ENCODE assay signal across 25 cellular contexts in the genomic region with DNA sequence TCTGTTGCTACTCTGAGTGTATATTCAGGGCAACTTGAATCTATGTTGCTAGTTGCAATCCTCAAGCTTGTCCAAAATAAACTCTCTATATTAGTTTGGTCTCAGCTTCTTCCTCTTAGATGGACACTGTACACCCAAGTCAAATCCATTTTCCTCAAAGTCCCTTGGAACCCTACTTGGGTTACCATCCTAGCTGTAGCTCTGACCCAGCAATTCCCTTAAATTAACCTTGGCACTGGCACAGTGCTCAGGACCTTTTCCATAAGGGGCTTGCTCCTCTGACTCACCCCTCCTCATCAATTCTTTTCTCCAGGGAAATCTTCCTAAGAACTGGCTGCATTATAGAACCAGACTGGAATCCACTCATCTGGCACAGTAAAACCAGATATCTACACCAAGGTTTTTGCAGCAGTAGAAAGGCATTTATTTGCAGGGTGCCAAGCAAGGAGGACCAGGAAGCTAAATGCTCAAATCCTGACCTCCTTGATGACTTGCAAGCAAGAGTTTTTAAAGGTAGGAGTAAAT.
"Had no signal": no experiment of that assay in that cellular context is flagged by ENCODE, and none has a peak within 500 bp of the region (broad histone marks: within the 10 kb centered on the region; RNA-seq: fewer than 3 reads in every experiment).

No MANE protein-coding gene starts in this region.

- H3K27me3 Mint-ChIP-seq: progenitor cell of endocrine pancreas had no signal

- H3K27ac Mint-ChIP-seq: activated B cell treated with CpG ODN at 0.5 μM for 24 hours; activated CD4-positive, alpha-beta memory T cell treated with anti-CD3 and anti-CD28 coated beads for 36 hours; activated naive CD4-positive, alpha-beta T cell treated with anti-CD3 and anti-CD28 coated beads, Interleukin-2, amount 50 U/mL, for 72 hours; activated T-helper 1 cell treated with anti-CD3 and anti-CD28 coated beads, Interleukin-12 subunit alpha, Interleukin-12 subunit beta, Interleukin-2, Interleukin-4 antibody, amounts not matched to agents 30 ng/mL and 10 ng/mL and 1 ng/mL, durations not matched to agents 14 hours and 24 hours and 36 hours; immature natural killer cell; naive B cell; progenitor cell of endocrine pancreas; T-cell had no signal

- H3K9me3 ChIP-seq: heart right ventricle, left ventricle myocardium inferior, mucosa of descending colon had no signal

- H3K27me3 ChIP-seq: brain microvascular endothelial cell, heart right ventricle had no signal

- H3K27ac ChIP-seq: coronary artery, heart right ventricle, left ventricle myocardium inferior had no signal

- H3K36me3 ChIP-seq: brain microvascular endothelial cell, heart right ventricle, left ventricle myocardium inferior had no signal

- H3K36me3 Mint-ChIP-seq: activated CD4-positive, alpha-beta memory T cell treated with anti-CD3 and anti-CD28 coated beads for 36 hours; activated naive CD4-positive, alpha-beta T cell treated with anti-CD3 and anti-CD28 coated beads, Interleukin-2, amount 50 U/mL, for 72 hours; immature natural killer cell; naive B cell; T-cell had no signal

- H3K4me3 ChIP-seq: coronary artery, heart right ventricle, left ventricle myocardium inferior, mucosa of descending colon had no signal

- DNase-seq: activated B cell treated with CpG ODN at 0.5 μM for 24 hours; activated CD4-positive, alpha-beta memory T cell treated with anti-CD3 and anti-CD28 coated beads for 36 hours; activated CD4-positive, alpha-beta T cell treated with anti-CD3 and anti-CD28 coated beads for 4 hours; activated gamma-delta T cell treated with Interleukin-2 at 50 U/mL for 16 hours; activated T-cell treated with anti-CD3 and anti-CD28 coated beads for 4 hours; erythroblast; foreskin melanocyte; heart right ventricle; immature natural killer cell; kidney glomerular epithelial cell; left ventricle myocardium inferior; mucosa of descending colon; naive B cell; stimulated activated CD4-positive, alpha-beta T cell treated with anti-CD3 and anti-CD28 coated beads, Interleukin-12 subunit alpha, Interleukin-12 subunit beta, amount 100 ng/mL, for 4 hours; stimulated activated CD4-positive, alpha-beta T cell treated with anti-CD3 and anti-CD28 coated beads, Interleukin-1b, Interleukin-23, amount 100 ng/mL, for 48 hours; stimulated activated naive CD8-positive, alpha-beta T cell treated with anti-CD3 and anti-CD28 coated beads, Interleukin-15, Interleukin-2, amounts not matched to agents 100 U/mL and 50 U/mL, for 24 hours; T-cell; trophoblast cell had no signal

- H3K4me3 Mint-ChIP-seq: activated B cell treated with CpG ODN at 0.5 μM for 24 hours; activated CD4-positive, alpha-beta memory T cell treated with anti-CD3 and anti-CD28 coated beads for 36 hours; activated T-helper 1 cell treated with anti-CD3 and anti-CD28 coated beads, Interleukin-12 subunit alpha, Interleukin-12 subunit beta, Interleukin-2, Interleukin-4 antibody, amounts not matched to agents 30 ng/mL and 10 ng/mL and 1 ng/mL, durations not matched to agents 14 hours and 24 hours and 36 hours; central memory CD8-positive, alpha-beta T cell; immature natural killer cell; naive B cell; neural crest cell; T-cell had no signal

- H3K4me1 ChIP-seq: left ventricle myocardium inferior had no signal

- ATAC-seq: activated naive CD4-positive, alpha-beta T cell treated with anti-CD3 and anti-CD28 coated beads, Interleukin-2, amount 50 U/mL, for 72 hours; heart right ventricle; mucosa of descending colon; stimulated activated naive CD8-positive, alpha-beta T cell treated with anti-CD3 and anti-CD28 coated beads, Interleukin-15, Interleukin-2, amounts not matched to agents 100 U/mL and 50 U/mL, for 24 hours; T-cell had no signal

- H3K4me1 Mint-ChIP-seq: activated B cell treated with CpG ODN at 0.5 μM for 24 hours; central memory CD8-positive, alpha-beta T cell; immature natural killer cell; naive B cell; neural crest cell; T-cell had no signal

- H3K9me3 Mint-ChIP-seq: activated CD4-positive, alpha-beta memory T cell treated with anti-CD3 and anti-CD28 coated beads for 36 hours; activated naive CD4-positive, alpha-beta T cell treated with anti-CD3 and anti-CD28 coated beads, Interleukin-2, amount 50 U/mL, for 72 hours; activated T-helper 1 cell treated with anti-CD3 and anti-CD28 coated beads, Interleukin-12 subunit alpha, Interleukin-12 subunit beta, Interleukin-2, Interleukin-4 antibody, amounts not matched to agents 30 ng/mL and 10 ng/mL and 1 ng/mL, durations not matched to agents 14 hours and 24 hours and 36 hours; central memory CD8-positive, alpha-beta T cell; immature natural killer cell had no signal
